Comparison of ENCODE assay signal across 8 cellular contexts in the genomic region with DNA sequence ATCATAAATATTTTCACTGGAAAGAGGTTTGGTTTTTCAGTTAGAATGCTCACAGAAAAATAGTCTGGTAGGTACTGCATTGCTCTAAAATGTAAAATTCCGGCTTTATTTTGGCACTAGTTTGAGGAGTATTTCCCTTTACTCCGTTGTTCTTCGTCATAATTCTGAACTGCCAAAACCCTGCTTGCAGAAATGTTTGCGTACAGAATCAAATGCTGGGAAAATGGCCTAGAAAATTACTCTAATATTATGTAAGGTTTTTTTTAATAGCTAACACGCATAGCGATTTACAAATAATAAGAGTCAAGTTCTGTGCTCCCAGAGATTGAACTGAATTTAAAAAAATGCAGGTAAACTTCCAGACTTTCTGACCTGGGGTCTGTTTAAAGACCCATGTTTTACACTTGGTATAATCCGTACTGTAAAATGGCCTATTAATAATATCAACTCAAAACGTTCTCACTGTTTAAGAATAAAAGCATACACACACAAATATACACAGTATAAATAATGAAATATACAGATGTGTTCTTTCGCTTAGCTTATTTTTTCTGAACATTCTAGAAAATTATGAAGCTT. TPM values are rescaled to one million over a fixed set of nuclear protein-coding genes. Genes with fewer than 3 reads are reported as not detected.
A peak's percentile ranks its signal among the peaks of the same experiment; 100 is the strongest.
DNase-seq lines count a peak whose midpoint lies in the region; ATAC-seq and TF ChIP-seq lines count a peak whose summit lies in the region.

No MANE protein-coding gene starts in this region.

- H3K4me2 ChIP-seq in osteoblast (ENCODE audit: insufficient read depth, low read length), result peak overlapping the region; percentile 99

- peaks cover 2% of the 10 kb centered on the region for H3K36me3 Mint-ChIP-seq in CD8-positive, alpha-beta T cell
- peaks cover 3% of the 10 kb centered on the region for H3K36me3 Mint-ChIP-seq in effector memory CD8-positive, alpha-beta T cell (ENCODE audit: insufficient read depth)

- DNase-seq in CD8-positive, alpha-beta T cell, result no peak
- no peak for DNase-seq in NT2/D1 (ENCODE audit: low read depth, low spot score)
- no peak for DNase-seq in effector memory CD8-positive, alpha-beta T cell
- peak; percentile 23 for DNase-seq in osteoblast (ENCODE audit: insufficient read length, low spot score, missing footprints)
- DNase-seq in activated gamma-delta T cell treated with Interleukin-2 at 50 U/mL for 16 hours, result no peak
- no peak for DNase-seq in DMS 273 (lab: John Stamatoyannopoulos, UW; ENCODE audit: unreplicated experiment)
- DNase-seq in RPMI8226, result no peak

- H3K4me3 ChIP-seq in CD8-positive, alpha-beta T cell (ENCODE audit: low read depth, low read length), result peak overlapping the region; percentile 65
- H3K4me3 ChIP-seq in NT2/D1 (ENCODE audit: insufficient read length, low read depth) (peak overlapping the region; percentile 83), osteoblast (ENCODE audit: insufficient read depth, low read length) (peak overlapping the region; percentile 80)

- no peaks in the 10 kb centered on the region for H4K20me1 ChIP-seq in osteoblast (ENCODE audit: insufficient read depth, low read length)

- H3K9me3 Mint-ChIP-seq in CD8-positive, alpha-beta T cell, result no peaks in the 10 kb centered on the region
- no peaks in the 10 kb centered on the region for H3K9me3 Mint-ChIP-seq in effector memory CD8-positive, alpha-beta T cell

- no peak overlapping the region for H3K9ac ChIP-seq in NT2/D1 (ENCODE audit: insufficient read length, low read depth)

- H3K4me1 ChIP-seq in CD8-positive, alpha-beta T cell (ENCODE audit: insufficient read depth, low read length), result peaks cover 4% of the 10 kb centered on the region
- H3K4me1 ChIP-seq in NT2/D1 (ENCODE audit: insufficient read depth, insufficient read length) (no peaks in the 10 kb centered on the region), osteoblast (ENCODE audit: insufficient read depth, low read length) (peaks cover 4% of the 10 kb centered on the region)

- ATAC-seq in CD8-positive, alpha-beta T cell, result no peak
- ATAC-seq in effector memory CD8-positive, alpha-beta T cell (replicated peaks), result no peak
- ATAC-seq in HG02571 (IDR thresholded peaks at IDR 0.05; ENCODE audit: unreplicated experiment), result no peak

- no peak for TF ChIP-seq CTCF in CD8-positive, alpha-beta T cell (IDR thresholded peaks at IDR 0.05)
- TF ChIP-seq CTCF in osteoblast (IDR thresholded peaks at IDR 0.05; ENCODE audit: extremely low read depth, low read depth, low read length), result no peak

- intact Hi-C loops in CD8-positive, alpha-beta T cell (cut with DNase I, micrococcal nuclease), result loop anchor here (1.0 to 10.0 kb wide), 12 partner anchors 213 to 1329 kb away; partner anchors contain the start of genes DPY19L1 (in 2 of the 2), EEPD1 (in 2 of the 2), ELMO1 (in 2 of the 2) and HERPUD2 (in 2 of the 2)

- no peaks in the 10 kb centered on the region for H3K36me3 ChIP-seq in CD8-positive, alpha-beta T cell (ENCODE audit: insufficient read depth, low read length)
- H3K36me3 ChIP-seq in NT2/D1 (ENCODE audit: insufficient read depth, insufficient read length, low read length) (no peaks in the 10 kb centered on the region), osteoblast (ENCODE audit: insufficient read depth, low read length) (no peaks in the 10 kb centered on the region)

- H3K79me2 ChIP-seq in osteoblast (ENCODE audit: insufficient read depth, low read length), result no peaks in the 10 kb centered on the region

- no peak overlapping the region for H3K27ac ChIP-seq in CD8-positive, alpha-beta T cell (ENCODE audit: low read depth, low read length)
- H3K27ac ChIP-seq in osteoblast (ENCODE audit: low read depth, low read length), result no peak overlapping the region

- no peaks in the 10 kb centered on the region for H3K27me3 ChIP-seq in CD8-positive, alpha-beta T cell (ENCODE audit: insufficient read depth, low read length)
- H3K27me3 ChIP-seq in NT2/D1 (ENCODE audit: insufficient read depth, insufficient read length), result peaks cover 79% of the 10 kb centered on the region
- peaks cover 9% of the 10 kb centered on the region for H3K27me3 ChIP-seq in osteoblast (ENCODE audit: insufficient read depth, low read length)

- peak overlapping the region; percentile 94 for H3K4me3 Mint-ChIP-seq in CD8-positive, alpha-beta T cell
- H3K4me3 Mint-ChIP-seq in effector memory CD8-positive, alpha-beta T cell, result peak overlapping the region; percentile 50 to 84

- peaks cover 2% of the 10 kb centered on the region for H3K27me3 Mint-ChIP-seq in CD8-positive, alpha-beta T cell (ENCODE audit: low read depth)
- peaks cover 10 to 11% of the 10 kb centered on the region in 2 donors for H3K27me3 Mint-ChIP-seq in effector memory CD8-positive, alpha-beta T cell

- no peaks in the 10 kb centered on the region for H3K9me3 ChIP-seq in CD8-positive, alpha-beta T cell (ENCODE audit: low read length)
- H3K9me3 ChIP-seq in NT2/D1 (ENCODE audit: insufficient read depth, low read length) (no peaks in the 10 kb centered on the region), osteoblast (ENCODE audit: low read depth, low read length) (no peaks in the 10 kb centered on the region)

- H3K27ac Mint-ChIP-seq in CD8-positive, alpha-beta T cell, result peak overlapping the region; percentile 77
- H3K27ac Mint-ChIP-seq in effector memory CD8-positive, alpha-beta T cell, result peak overlapping the region in 1 of 2 donors; percentile 41

- CTCF ChIA-PET in CD8-positive, alpha-beta T cell (lab: Charles Lee), result interaction anchor here (0.8 to 1.5 kb wide), 6 partner anchors 10 to 835 kb away, joined by 3 to 6 read pairs (median 4); no protein-coding TSS in a partner anchor

- peaks cover 6% of the 10 kb centered on the region for H3K4me1 Mint-ChIP-seq in CD8-positive, alpha-beta T cell (ENCODE audit: low read depth)
- peaks cover 0 to 3% of the 10 kb centered on the region in 2 donors for H3K4me1 Mint-ChIP-seq in effector memory CD8-positive, alpha-beta T cell (ENCODE audit: low read depth in 2 of 2)

- H2AFZ ChIP-seq in osteoblast (ENCODE audit: low read length), result no peak overlapping the region

- POLR2A ChIA-PET in CD8-positive, alpha-beta T cell (lab: Charles Lee), result interaction anchor here (0.7 to 1.2 kb wide), 2 partner anchors 13 kb away, joined by 3 to 4 read pairs; no protein-coding TSS in a partner anchor

RNA-seq across cellular contexts. Expression of gene ANLN, which starts 23.6 kb away (rescaled TPM):
- 1 to 10 TPM in 1 of 2 experiments, under 1 TPM in 1; 0.65 to 1.0 TPM for total RNA-seq in CD8-positive, alpha-beta T cell
- 12.7 and 16.8 TPM in 2 replicates for total RNA-seq in osteoblast
